8 cellular contexts compared by ENCODE assay signal in genomic region chr16:54957403-54957802, GRCh38. TPM values are rescaled to one million over a fixed set of nuclear protein-coding genes. Genes with fewer than 3 reads are reported as not detected.
DNase-seq lines count a peak whose midpoint lies in the region; ATAC-seq and TF ChIP-seq lines count a peak whose summit lies in the region.

No MANE protein-coding gene starts in this region.

- H3K4me3 ChIP-seq in adrenal gland = no peak overlapping the region
- H3K4me3 ChIP-seq in osteoblast (ENCODE audit: insufficient read depth, low read length) = no peak overlapping the region

- no peaks in the 10 kb centered on the region for H3K9me3 ChIP-seq in adrenal gland (replicated peaks in 1 of 3)
- H3K9me3 ChIP-seq in osteoblast (ENCODE audit: low read depth, low read length) = no peaks in the 10 kb centered on the region

- H3K4me1 ChIP-seq in adrenal gland (replicated peaks in 1 of 2) = no peaks in the 10 kb centered on the region
- H3K4me1 ChIP-seq in osteoblast (ENCODE audit: insufficient read depth, low read length) = no peaks in the 10 kb centered on the region

- H4K20me1 ChIP-seq in osteoblast (ENCODE audit: insufficient read depth, low read length) = no peaks in the 10 kb centered on the region

- H3K79me2 ChIP-seq in osteoblast (ENCODE audit: insufficient read depth, low read length) = no peaks in the 10 kb centered on the region

- TF ChIP-seq CTCF in adrenal gland (IDR thresholded peaks at IDR 0.05) (peak; percentile 7 to 52 (median 44)), osteoblast (IDR thresholded peaks at IDR 0.05; ENCODE audit: extremely low read depth, low read depth, low read length) (peak; percentile 48), omental fat pad (IDR thresholded peaks at IDR 0.05) (no peak)

- H3K4me2 ChIP-seq in osteoblast (ENCODE audit: insufficient read depth, low read length) = no peak overlapping the region

- peak; percentile 32 for DNase-seq in NK-92 treated with Interleukin-12 subunit alpha and Interleukin-12 subunit beta, amount 100 ng/mL, for 24 hours (lab: John Stamatoyannopoulos, UW)
- no peak for DNase-seq in NK-92 (lab: John Stamatoyannopoulos, UW; ENCODE audit: unreplicated experiment)
- peak; percentile 33 for DNase-seq in M059J (ENCODE audit: low read depth)
- DNase-seq in adrenal gland = peak in 2 of 7 donors; percentile 25 to 46
- peak; percentile 56 for DNase-seq in osteoblast (ENCODE audit: insufficient read length, low spot score, missing footprints)
- DNase-seq in mucosa of gallbladder (ENCODE audit: low spot score) = no peak
- no peak for DNase-seq in omental fat pad (ENCODE audit: low spot score)

- H2AFZ ChIP-seq in osteoblast (ENCODE audit: low read length) = no peak overlapping the region

- intact Hi-C loops in adrenal gland (cut with DNase I) = no loop called here

- no peak for ATAC-seq in GM18870 (IDR thresholded peaks at IDR 0.05; ENCODE audit: unreplicated experiment)
- ATAC-seq in omental fat pad (ENCODE audit: low FRiP score) = no peak

- H3K36me3 ChIP-seq in adrenal gland (replicated peaks in 1 of 2) (no peaks in the 10 kb centered on the region), osteoblast (ENCODE audit: insufficient read depth, low read length) (no peaks in the 10 kb centered on the region)

- TF ChIP-seq POLR2A in adrenal gland (IDR thresholded peaks at IDR 0.05) = no peak

- H3K27me3 ChIP-seq in adrenal gland (peaks cover 3% of the 10 kb centered on the region), osteoblast (ENCODE audit: insufficient read depth, low read length) (no peaks in the 10 kb centered on the region)

- no peak overlapping the region for H3K27ac ChIP-seq in adrenal gland
- no peak overlapping the region for H3K27ac ChIP-seq in osteoblast (ENCODE audit: low read depth, low read length)

RNA-seq across cellular contexts. Expression of gene IRX5, which starts 26.7 kb away (rescaled TPM):
- total RNA-seq in M059J (2014; rRNA removed; shearing (Covaris generic)) = 1.2 and 3.9 TPM in 2 replicates
- 1 to 10 TPM in 6 of 8 donors, under 1 TPM in 2; 0.60 to 4.2 (median 1.8) TPM for total RNA-seq in adrenal gland
- polyA plus RNA-seq in adrenal gland = 1 to 10 TPM in 1 of 3 donors, under 1 TPM in 2; 0.29 to 1.4 (median 0.54) TPM
- total RNA-seq in osteoblast = 16.5 and 19.5 TPM in 2 replicates
- total RNA-seq in mucosa of gallbladder = 0.12 TPM
- total RNA-seq in omental fat pad = not detected

Comparison
In these comparisons a context has a peak if more than half of its experiments do, and no peak if none do; other contexts are left out.
1. DNase-seq: peak in NK-92 treated with Interleukin-12 subunit alpha and Interleukin-12 subunit beta, amount 100 ng/mL, for 24 hours (single experiment), M059J (single experiment) and osteoblast (single experiment); none in NK-92 (single experiment), mucosa of gallbladder (single experiment) and omental fat pad (single experiment).
2. CTCF ChIP-seq: peak in adrenal gland (6 of 6) and osteoblast (single experiment); none in omental fat pad (0 of 3).